In genomic region chr11:74011360-74012071, GRCh38 we compare ENCODE assay signal across 8 cellular contexts. TPM values are rescaled to one million over a fixed set of nuclear protein-coding genes. Genes with fewer than 3 reads are reported as not detected.
DNase-seq lines count a peak whose midpoint lies in the region; ATAC-seq, FAIRE-seq and TF ChIP-seq lines count a peak whose summit lies in the region.

No MANE protein-coding gene starts in this region.

- ATAC-seq in GM19043 (IDR thresholded peaks at IDR 0.05; ENCODE audit: low read depth, unreplicated experiment) (peak; percentile 79), HG03159 (IDR thresholded peaks at IDR 0.05; ENCODE audit: unreplicated experiment) (peak; percentile 78), sciatic nerve (peak; percentile 21)

- no peak for TF ChIP-seq CTCF in D721Med (IDR thresholded peaks at IDR 0.05; ENCODE audit: insufficient read depth, missing control alignments)

- DNase-seq in activated T-cell treated with anti-CD3 and anti-CD28 coated beads, Interleukin-2, amount 50 U/mL, for 48 hours = peak; percentile 75 to 79
- DNase-seq in sciatic nerve (ENCODE audit: low spot score) = no peak
- no peak for DNase-seq in NCI-H146 treated with DMSO at 0.1 percent for 48 hours (lab: John Stamatoyannopoulos, UW; ENCODE audit: unreplicated experiment)
- no peak for DNase-seq in NCI-H187 treated with DMSO at 0.1 percent for 48 hours (lab: John Stamatoyannopoulos, UW)
- DNase-seq in HPDE6-E6E7 (ENCODE audit: extremely low spot score) = no peak
- no peak for DNase-seq in D721Med (ENCODE audit: insufficient read length, low spot score)

- no peak for FAIRE-seq in D721Med (lab: Jason Lieb, UNC)

- intact Hi-C loops in sciatic nerve (cut with DNase I) = loop anchor here (10.0 kb wide), 1 partner anchor 47 kb away; no protein-coding TSS in a partner anchor

RNA-seq across cellular contexts. Expression of gene UCP3, which starts 2.6 kb away (rescaled TPM):
- 2.6 TPM for total RNA-seq in sciatic nerve

RNA-seq across cellular contexts. Expression of gene UCP2, which starts 28.9 kb away (rescaled TPM):
- 43.1 TPM for total RNA-seq in sciatic nerve

Comparison
In these comparisons a context has a peak if more than half of its experiments do, and no peak if none do; other contexts are left out.
1. ATAC-seq: peak in every context shown above with its lines; median percentile 79 in GM19043; 78 in HG03159; 21 in sciatic nerve.
2. DNase-seq: peak in activated T-cell treated with anti-CD3 and anti-CD28 coated beads, Interleukin-2, amount 50 U/mL, for 48 hours (2 of 2); none in sciatic nerve (single experiment), NCI-H146 treated with DMSO at 0.1 percent for 48 hours (single experiment), NCI-H187 treated with DMSO at 0.1 percent for 48 hours (single experiment), HPDE6-E6E7 (single experiment) and D721Med (single experiment).